18 cellular contexts compared by ENCODE assay signal in genomic region chr10:77300682-77301081, GRCh38.
A peak's percentile ranks its signal among the peaks of the same experiment; 100 is the strongest.
DNase-seq lines count a peak whose midpoint lies in the region; ATAC-seq, FAIRE-seq and TF ChIP-seq lines count a peak whose summit lies in the region.
"Had no signal": no experiment of that assay in that cellular context is flagged by ENCODE, and none has a peak within 500 bp of the region (broad histone marks: within the 10 kb centered on the region; RNA-seq: fewer than 3 reads in every experiment).

No MANE protein-coding gene starts in this region.

- H3K27ac ChIP-seq in SK-N-SH (ENCODE audit: low read depth in 2 of 2, low read length in 1 of 2) (peak overlapping the region; percentile 55 to 76; a peak in 3 of 4 replicates), astrocyte (ENCODE audit: low read depth, low read length) (peak overlapping the region; percentile 61)
- H3K27ac ChIP-seq: 22Rv1, C4-2B, PC-9 had no signal

- H3K27me3 ChIP-seq in SK-N-SH (ENCODE audit: insufficient read depth) (no peaks in the 10 kb centered on the region), astrocyte (ENCODE audit: insufficient read depth, low read length) (no peaks in the 10 kb centered on the region)

- H3K4me3 Mint-ChIP-seq in astrocyte (ENCODE audit: unreplicated experiment) (no peak overlapping the region), osteocyte (ENCODE audit: unreplicated experiment) (no peak overlapping the region)

- POLR2A ChIA-PET in SK-N-SH (lab: Yijun Ruan, JAX) = no interaction called here

- CTCF ChIA-PET in SK-N-SH (lab: Yijun Ruan, JAX) = interaction anchor here (1.0 to 1.3 kb wide), 2 partner anchors 13 to 411 kb away, joined by 5 read pairs; no protein-coding TSS in a partner anchor

- FAIRE-seq in astrocyte (lab: Jason Lieb, UNC) = no peak
- FAIRE-seq: D721Med, H54 had no signal

- no peak for DNase-seq in SK-N-SH
- no peak for DNase-seq in astrocyte (ENCODE audit: low read depth)
- no peak for DNase-seq in osteocyte (ENCODE audit: extremely low spot score, unreplicated experiment)
- DNase-seq in SW480 (ENCODE audit: low spot score) = no peak
- DNase-seq in posterior cingulate gyrus = no peak
- no peak for DNase-seq in pons (ENCODE audit: low spot score)
- DNase-seq in mucosa of descending colon = no peak
- DNase-seq: GF-D8, KG1, NCI-H1092, NCI-H1436, NCI-H187 treated with DMSO at 0.1 percent for 48 hours, PC-9 had no signal

- intact Hi-C loops in posterior cingulate gyrus (cut with DNase I) = no loop called here
- intact Hi-C loops in mucosa of descending colon (cut with DNase I, micrococcal nuclease) = no loop called here

- peaks cover 20% of the 10 kb centered on the region for H3F3A ChIP-seq in SK-N-SH (replicated peaks; ENCODE audit: insufficient read depth)

- TF ChIP-seq CTCF in SK-N-SH (IDR thresholded peaks at IDR 0.05) (no peak), astrocyte (IDR thresholded peaks at IDR 0.05; ENCODE audit: insufficient read depth, low read depth, low read length) (no peak), osteocyte (IDR thresholded peaks at IDR 0.05) (no peak), mucosa of descending colon (IDR thresholded peaks at IDR 0.05) (no peak)

- TF ChIP-seq RAD21 in SK-N-SH (IDR thresholded peaks at IDR 0.05; ENCODE audit: low read length) = no peak

- H3K9me3 ChIP-seq in SK-N-SH (no peaks in the 10 kb centered on the region), astrocyte (ENCODE audit: insufficient read depth, low read depth, low read length) (peaks cover 4% of the 10 kb centered on the region), mucosa of descending colon (no peaks in the 10 kb centered on the region)

- H3K36me3 Mint-ChIP-seq in astrocyte (ENCODE audit: low read depth, unreplicated experiment) (peaks cover 6% of the 10 kb centered on the region), osteocyte (ENCODE audit: unreplicated experiment) (peaks cover 10% of the 10 kb centered on the region)

- no peaks in the 10 kb centered on the region for H3K9me2 ChIP-seq in SK-N-SH

- H3K79me2 ChIP-seq in SK-N-SH (ENCODE audit: insufficient read depth) = no peaks in the 10 kb centered on the region
- no peaks in the 10 kb centered on the region for H3K79me2 ChIP-seq in astrocyte (ENCODE audit: insufficient read depth, low read length)

- H2AFZ ChIP-seq in SK-N-SH (ENCODE audit: low read depth) = no peak overlapping the region
- no peak overlapping the region for H2AFZ ChIP-seq in astrocyte (ENCODE audit: low read depth, low read length)
- H2AFZ ChIP-seq: PC-9 had no signal

- H4K20me1 ChIP-seq in SK-N-SH (ENCODE audit: insufficient read depth) = no peaks in the 10 kb centered on the region
- H4K20me1 ChIP-seq in astrocyte (ENCODE audit: insufficient read depth, low read length) = no peaks in the 10 kb centered on the region

- peaks cover 0 to 23% of the 10 kb centered on the region in 2 experiments; a peak in 3 of 4 replicates for H3K4me1 ChIP-seq in SK-N-SH (ENCODE audit: control insufficient read depth in 1 of 2, insufficient read depth in 2 of 2, low read depth in 1 of 2, low read length in 1 of 2)
- H3K4me1 ChIP-seq in astrocyte (ENCODE audit: insufficient read depth, low read length) = peaks cover 15% of the 10 kb centered on the region
- no peaks in the 10 kb centered on the region for H3K4me1 ChIP-seq in mucosa of descending colon (ENCODE audit: low read depth)

- H3K36me3 ChIP-seq in SK-N-SH (replicated peaks in 1 of 2; ENCODE audit: control insufficient read depth in 1 of 2, insufficient read depth in 2 of 2, low read length in 1 of 2) (no peaks in the 10 kb centered on the region), astrocyte (ENCODE audit: insufficient read depth, low read length) (no peaks in the 10 kb centered on the region), mucosa of descending colon (ENCODE audit: low read depth) (no peaks in the 10 kb centered on the region)

- TF ChIP-seq EP300 in SK-N-SH (IDR thresholded peaks at IDR 0.05; ENCODE audit: borderline replicate concordance in 1 of 2, low read depth in 1 of 2, low read length in 1 of 2) = no peak

- no peaks in the 10 kb centered on the region for H3K27me3 Mint-ChIP-seq in astrocyte (ENCODE audit: low read depth, unreplicated experiment)
- H3K27me3 Mint-ChIP-seq in osteocyte (ENCODE audit: unreplicated experiment) = no peaks in the 10 kb centered on the region

- peak overlapping the region; percentile 83 for H3K27ac Mint-ChIP-seq in astrocyte (ENCODE audit: unreplicated experiment)
- H3K27ac Mint-ChIP-seq in osteocyte (ENCODE audit: unreplicated experiment) = peak overlapping the region; percentile 20

- H3K9me3 Mint-ChIP-seq in astrocyte (ENCODE audit: unreplicated experiment) (peaks cover 2% of the 10 kb centered on the region), osteocyte (ENCODE audit: unreplicated experiment) (no peaks in the 10 kb centered on the region)

- H3K4me2 ChIP-seq in SK-N-SH (0 out of 2 replicates have a peak overlapping the region, but pooled peaks have one; percentile 27), astrocyte (ENCODE audit: low read length) (peak overlapping the region; percentile 58)
- H3K4me2 ChIP-seq: PC-9 had no signal

- WGBS in SK-N-SH (ENCODE audit: low lambda C conversion rate) = 85% methylated on average over 3 of the region's 3 CpGs

- peak overlapping the region; percentile 18; the same call in 1 of the 2 replicates for H3K9ac ChIP-seq in SK-N-SH
- peak overlapping the region; percentile 3 for H3K9ac ChIP-seq in astrocyte (ENCODE audit: low read length)

- H3K4me1 Mint-ChIP-seq in astrocyte (ENCODE audit: low read depth, unreplicated experiment) = peaks cover 26% of the 10 kb centered on the region
- peaks cover 29% of the 10 kb centered on the region for H3K4me1 Mint-ChIP-seq in osteocyte (ENCODE audit: unreplicated experiment)

- H3K4me3 ChIP-seq in SK-N-SH (ENCODE audit: low read depth in 2 of 2, low read length in 1 of 2) = no peak overlapping the region
- no peak overlapping the region for H3K4me3 ChIP-seq in astrocyte (ENCODE audit: insufficient read depth, low read depth, low read length)
- no peak overlapping the region for H3K4me3 ChIP-seq in mucosa of descending colon
- H3K4me3 ChIP-seq: PC-9 had no signal

- no peak for ATAC-seq in SK-N-SH treated with all-trans-retinoic acid at 6 μM for 48 hours
- ATAC-seq in mucosa of descending colon = no peak

TF ChIP-seq in SK-N-SH, 30 proteins besides CTCF, POLR2A, EP300 and RAD21 (continues in another document):
- TF ChIP-seq NFIC (IDR thresholded peaks at IDR 0.05; ENCODE audit: borderline replicate concordance) = no peak
- TF ChIP-seq RFX5 (IDR thresholded peaks at IDR 0.05; ENCODE audit: low read length) = no peak
- no peak for TF ChIP-seq POLR2AphosphoS5 (IDR thresholded peaks at IDR 0.05; ENCODE audit: low read depth, low read length)
- TF ChIP-seq MEF2A (IDR thresholded peaks at IDR 0.05; ENCODE audit: borderline replicate concordance, low read depth) = no peak
- no peak for TF ChIP-seq TAF1 (IDR thresholded peaks at IDR 0.05; ENCODE audit: borderline replicate concordance, low read depth, low read length)
- no peak for TF ChIP-seq TEAD4 (IDR thresholded peaks at IDR 0.05; ENCODE audit: borderline replicate concordance, insufficient read depth)
- TF ChIP-seq SIN3A (IDR thresholded peaks at IDR 0.05; ENCODE audit: borderline replicate concordance, low read depth, low read length) = no peak
- no peak for TF ChIP-seq FOXJ3 (CRISPR knock-in tag; IDR thresholded peaks at IDR 0.05)
- TF ChIP-seq RXRA (IDR thresholded peaks at IDR 0.05; ENCODE audit: borderline replicate concordance, low read depth) = no peak
- no peak for TF ChIP-seq TCF12 (IDR thresholded peaks at IDR 0.05)
- no peak for TF ChIP-seq MAX (IDR thresholded peaks at IDR 0.05; ENCODE audit: low read depth)

TF ChIP-seq in SK-N-SH treated with all-trans-retinoic acid at 6 μM for 48 hours, 23 proteins besides CTCF, POLR2A, EP300 and RAD21 (continues in another document):
- TF ChIP-seq RARB (CRISPR knock-in tag; IDR thresholded peaks at IDR 0.05) = no peak
- TF ChIP-seq ZNF8 (CRISPR knock-in tag; IDR thresholded peaks at IDR 0.05) = no peak
- TF ChIP-seq ESRRG (CRISPR knock-in tag; IDR thresholded peaks at IDR 0.05) = no peak
- TF ChIP-seq ISL1 (CRISPR knock-in tag; IDR thresholded peaks at IDR 0.05) = no peak
- no peak for TF ChIP-seq TCF4 (CRISPR knock-in tag; IDR thresholded peaks at IDR 0.05; ENCODE audit: borderline replicate concordance)
- no peak for TF ChIP-seq TSHZ2 (CRISPR knock-in tag; IDR thresholded peaks at IDR 0.05)
- no peak for TF ChIP-seq ZNF565 (CRISPR knock-in tag; conservative IDR thresholded peaks at IDR 0.05; ENCODE audit: low read depth)
- no peak for TF ChIP-seq CREB5 (CRISPR knock-in tag; IDR thresholded peaks at IDR 0.05; ENCODE audit: low read depth)
- no peak for TF ChIP-seq CSDC2 (CRISPR knock-in tag; IDR thresholded peaks at IDR 0.05)
